In genomic region chr22:29524440-29525191, GRCh38 we compare ENCODE assay signal across 7 cellular contexts. TPM values are rescaled to one million over a fixed set of nuclear protein-coding genes. Genes with fewer than 3 reads are reported as not detected.
DNase-seq lines count a peak whose midpoint lies in the region; ATAC-seq and TF ChIP-seq lines count a peak whose summit lies in the region.

No MANE protein-coding gene starts in this region.

- no peaks in the 10 kb centered on the region for H3K9me3 Mint-ChIP-seq in activated CD8-positive, alpha-beta T cell treated with anti-CD3 and anti-CD28 coated beads, Interleukin-2, amount 10 ng/mL, durations not matched to agents 7 days and 5 days (ENCODE audit: insufficient read depth)

- intact Hi-C loops in heart right ventricle (cut with DNase I): loop anchor here (1.0 to 10.0 kb wide), 4 partner anchors 127 to 230 kb away; no protein-coding TSS in a partner anchor

- peak; percentile 58 for ATAC-seq in activated CD8-positive, alpha-beta T cell treated with anti-CD3 and anti-CD28 coated beads, Interleukin-2, amount 10 ng/mL, durations not matched to agents 7 days and 5 days
- ATAC-seq in heart right ventricle (peak in 7 of 8 donors; percentile 38 to 86 (median 73)), GM18909 (IDR thresholded peaks at IDR 0.05; ENCODE audit: poor library complexity, unreplicated experiment) (no peak)

- H3K4me3 ChIP-seq in heart right ventricle: no peak overlapping the region

- no peaks in the 10 kb centered on the region for H3K4me1 ChIP-seq in heart right ventricle

- POLR2A ChIA-PET in activated CD8-positive, alpha-beta T cell treated with anti-CD3 and anti-CD28 coated beads, Interleukin-2, amount 10 ng/mL, durations not matched to agents 7 days and 5 days (lab: Charles Lee): no interaction called here

- 66 to 67% methylated on average over 5 of the region's 5 CpGs for WGBS in heart right ventricle, 2 donors

- H3K9me3 ChIP-seq in heart right ventricle: no peaks in the 10 kb centered on the region

- H3K27me3 ChIP-seq in heart right ventricle: no peaks in the 10 kb centered on the region

- DNase-seq in ELF-1 (ENCODE audit: low read depth, low spot score) (peak; percentile 62), HuH-7.5 (ENCODE audit: low spot score) (peak; percentile 56), heart right ventricle (peak in 1 of 2 donors; percentile 10), midbrain (lab: John Stamatoyannopoulos, UW) (no peak)
- peak; percentile 47 for DNase-seq in activated CD8-positive, alpha-beta T cell treated with anti-CD3 and anti-CD28 coated beads, Interleukin-2, amount 10 ng/mL, durations not matched to agents 7 days and 5 days
- DNase-seq in stimulated activated CD4-positive, alpha-beta T cell treated with anti-CD3 and anti-CD28 coated beads, Interleukin-4, amount 100 ng/mL, for 4 hours: peak; percentile 4 to 16

- no peak overlapping the region for H3K27ac ChIP-seq in heart right ventricle

- H3K36me3 ChIP-seq in heart right ventricle: peaks cover 0 to 100% (median 78%) of the 10 kb centered on the region in 9 donors

- peak; percentile 20 to 54 (median 49) for TF ChIP-seq CTCF in heart right ventricle (IDR thresholded peaks at IDR 0.05)

- H3K27me3 Mint-ChIP-seq in activated CD8-positive, alpha-beta T cell treated with anti-CD3 and anti-CD28 coated beads, Interleukin-2, amount 10 ng/mL, durations not matched to agents 7 days and 5 days (ENCODE audit: low read depth): no peaks in the 10 kb centered on the region

- H3K27ac Mint-ChIP-seq in activated CD8-positive, alpha-beta T cell treated with anti-CD3 and anti-CD28 coated beads, Interleukin-2, amount 10 ng/mL, durations not matched to agents 7 days and 5 days: no peak overlapping the region

- no peaks in the 10 kb centered on the region for H3K4me1 Mint-ChIP-seq in activated CD8-positive, alpha-beta T cell treated with anti-CD3 and anti-CD28 coated beads, Interleukin-2, amount 10 ng/mL, durations not matched to agents 7 days and 5 days (ENCODE audit: low read depth)

- H3K4me3 Mint-ChIP-seq in activated CD8-positive, alpha-beta T cell treated with anti-CD3 and anti-CD28 coated beads, Interleukin-2, amount 10 ng/mL, durations not matched to agents 7 days and 5 days: no peak overlapping the region

- CTCF ChIA-PET in activated CD8-positive, alpha-beta T cell treated with anti-CD3 and anti-CD28 coated beads, Interleukin-2, amount 10 ng/mL, durations not matched to agents 7 days and 5 days (lab: Charles Lee): interaction anchor here (0.6 to 1.4 kb wide), 8 partner anchors 12 to 245 kb away, joined by 3 to 13 read pairs (median 3); partner anchors contain the start of gene AP1B1

- H3K36me3 Mint-ChIP-seq in activated CD8-positive, alpha-beta T cell treated with anti-CD3 and anti-CD28 coated beads, Interleukin-2, amount 10 ng/mL, durations not matched to agents 7 days and 5 days (ENCODE audit: low read depth): peaks cover 69% of the 10 kb centered on the region

RNA-seq across cellular contexts. Expression of gene THOC5, which starts 28.9 kb away (rescaled TPM):
- total RNA-seq in activated CD8-positive, alpha-beta T cell treated with anti-CD3 and anti-CD28 coated beads, Interleukin-2, amount 10 ng/mL, durations not matched to agents 7 days and 5 days: 10 to 100 TPM; 53.1 to 60.7 TPM
- total RNA-seq in heart right ventricle: 10 to 100 TPM; 32.0 to 77.9 (median 38.0) TPM
- 10 to 100 TPM; 41.4 to 46.9 TPM for polyA plus RNA-seq in heart right ventricle

RNA-seq across cellular contexts. Expression of gene NEFH, which starts 44.6 kb away (rescaled TPM):
- 1 to 10 TPM; 4.2 to 4.7 TPM for total RNA-seq in activated CD8-positive, alpha-beta T cell treated with anti-CD3 and anti-CD28 coated beads, Interleukin-2, amount 10 ng/mL, durations not matched to agents 7 days and 5 days
- total RNA-seq in heart right ventricle: under 1 TPM in 7 of 10 donors, not detected in 3; 0.12 to 0.60 (median 0.18) TPM
- polyA plus RNA-seq in heart right ventricle: under 1 TPM; 0.07 to 0.14 TPM

RNA-seq across cellular contexts. Expression of gene NIPSNAP1, which starts 56.3 kb away (rescaled TPM):
- 10 to 100 TPM; 35.7 to 38.2 TPM for total RNA-seq in activated CD8-positive, alpha-beta T cell treated with anti-CD3 and anti-CD28 coated beads, Interleukin-2, amount 10 ng/mL, durations not matched to agents 7 days and 5 days
- 10 to 100 TPM; 14.9 to 27.3 (median 21.0) TPM for total RNA-seq in heart right ventricle
- 10 to 100 TPM; 13.8 to 16.5 TPM for polyA plus RNA-seq in heart right ventricle
